8 cellular contexts compared by ENCODE assay signal in the genomic region with DNA sequence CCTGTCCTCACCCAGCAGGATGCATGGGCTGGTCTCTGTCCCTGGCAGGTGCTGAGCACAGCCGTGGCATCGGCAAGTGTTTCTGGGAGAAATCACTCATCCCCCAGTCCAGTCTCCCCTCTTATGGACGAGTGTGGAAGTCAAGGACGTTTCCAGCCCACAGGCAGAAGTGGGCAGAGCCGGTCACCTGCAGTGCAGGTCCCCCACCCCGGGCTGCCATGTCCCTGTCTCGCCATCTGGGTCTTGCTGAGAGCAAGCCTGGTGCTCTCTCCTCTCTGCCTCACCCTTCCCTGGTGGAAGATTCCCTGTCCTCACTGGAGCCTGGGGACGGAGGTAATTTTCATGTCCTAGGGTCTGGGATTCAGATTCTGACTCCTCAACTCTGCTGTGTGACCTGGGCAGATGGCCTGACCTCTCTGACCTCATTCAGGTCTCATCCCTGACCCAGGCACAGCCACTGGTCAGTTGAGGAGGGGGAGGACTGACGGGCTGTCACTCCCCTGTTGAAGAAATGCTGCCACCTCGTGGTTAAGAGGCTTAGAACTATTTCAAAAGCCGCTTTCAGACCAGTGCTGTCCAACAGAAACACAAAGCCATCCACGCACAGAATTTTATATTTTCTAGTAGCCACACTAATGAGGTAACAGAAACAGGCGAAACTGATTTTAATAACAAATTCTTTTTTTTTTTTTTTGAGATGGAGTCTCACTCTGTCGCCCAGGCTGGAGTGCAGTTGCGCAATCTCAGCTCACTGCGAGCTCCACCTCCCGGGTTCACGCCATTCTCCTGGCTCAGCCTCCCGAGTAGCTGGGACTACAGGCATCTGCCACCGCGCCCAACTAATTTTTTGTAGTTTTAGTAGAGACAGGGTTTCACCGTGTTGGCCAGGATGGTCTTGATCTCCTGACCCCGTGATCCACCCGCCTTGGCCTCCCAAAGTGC. TPM values are rescaled to one million over a fixed set of nuclear protein-coding genes. Genes with fewer than 3 reads are reported as not detected.
A peak's percentile ranks its signal among the peaks of the same experiment; 100 is the strongest.
DNase-seq lines count a peak whose midpoint lies in the region; ATAC-seq and TF ChIP-seq lines count a peak whose summit lies in the region.

No MANE protein-coding gene starts in this region.

- 55% methylated on average over 21 of the region's 24 CpGs for WGBS in suprapubic skin

- H3K9me3 ChIP-seq in tibial artery (no peaks in the 10 kb centered on the region), suprapubic skin (no peaks in the 10 kb centered on the region)
- no peaks in the 10 kb centered on the region for H3K9me3 ChIP-seq in CD4-positive, alpha-beta T cell (ENCODE audit: control insufficient read depth, low read length)

- peaks cover 0 to 17% (median 6%) of the 10 kb centered on the region in 4 donors for H3K4me1 ChIP-seq in tibial artery
- H3K4me1 ChIP-seq in suprapubic skin = peaks cover 26% of the 10 kb centered on the region

- TF ChIP-seq EP300 in suprapubic skin (IDR thresholded peaks at IDR 0.05) = no peak

- in situ Hi-C loops in T47D (cut with HindIII; ENCODE audit: low pct_unique_long_range_greater_than_20kb, low sequenced_read_pairs) = no loop called here

- peaks cover 0 to 48% of the 10 kb centered on the region in 2 donors for H3K27me3 ChIP-seq in tibial artery
- H3K27me3 ChIP-seq in CD4-positive, alpha-beta T cell (ENCODE audit: control insufficient read depth, insufficient read depth, low read length) = peaks cover 42% of the 10 kb centered on the region
- H3K27me3 ChIP-seq in suprapubic skin = peaks cover 47% of the 10 kb centered on the region

- no peak for ATAC-seq in CD4-positive, alpha-beta T cell (ENCODE audit: poor library complexity)

- H3K4me1 Mint-ChIP-seq in CD4-positive, alpha-beta T cell (ENCODE audit: low read depth) = no peaks in the 10 kb centered on the region

- CTCF ChIA-PET in CD4-positive, alpha-beta T cell (lab: Charles Lee) = no interaction called here

- peak; percentile 54 to 59 for TF ChIP-seq CTCF in tibial artery (IDR thresholded peaks at IDR 0.05)
- no peak for TF ChIP-seq CTCF in CD4-positive, alpha-beta T cell (IDR thresholded peaks at IDR 0.05)
- TF ChIP-seq CTCF in suprapubic skin (IDR thresholded peaks at IDR 0.05) = peak in 1 of 2 donors; percentile 42

- H3K27me3 Mint-ChIP-seq in CD4-positive, alpha-beta T cell = peaks cover 38% of the 10 kb centered on the region

- no peak overlapping the region for H3K4me3 ChIP-seq in tibial artery
- H3K4me3 ChIP-seq in suprapubic skin = no peak overlapping the region

- no peak overlapping the region for H3K4me3 Mint-ChIP-seq in CD4-positive, alpha-beta T cell

- intact Hi-C loops in tibial artery (cut with DNase I; ENCODE audit: low total_unique reads) = loop anchor here (2.0 to 5.0 kb wide), 2 partner anchors 126 to 352 kb away; no protein-coding TSS in a partner anchor
- intact Hi-C loops in CD4-positive, alpha-beta T cell (cut with DNase I, micrococcal nuclease) = loop anchor here (5.0 to 10.0 kb wide), 2 partner anchors 350 to 417 kb away; no protein-coding TSS in a partner anchor

- TF ChIP-seq POLR2A in suprapubic skin (IDR thresholded peaks at IDR 0.05) = no peak

- no peaks in the 10 kb centered on the region for H3K36me3 ChIP-seq in tibial artery
- H3K36me3 ChIP-seq in suprapubic skin = no peaks in the 10 kb centered on the region

- H3K36me3 Mint-ChIP-seq in CD4-positive, alpha-beta T cell (ENCODE audit: low read depth) = no peaks in the 10 kb centered on the region

- DNase-seq in D341Med (ENCODE audit: low spot score) = peak; percentile 70
- peak; percentile 81 for DNase-seq in GM19240 (ENCODE audit: insufficient read length, low spot score)
- DNase-seq in NCI-H774 (lab: John Stamatoyannopoulos, UW) = peak; percentile 12
- DNase-seq in T47D (ENCODE audit: low read depth in 1 of 2, low spot score in 1 of 2) = peak; percentile 76 to 91
- DNase-seq in inferior parietal cortex (ENCODE audit: extremely low spot score) = peak; percentile 83
- DNase-seq in tibial artery = peak in 1 of 2 donors; percentile 35
- no peak for DNase-seq in CD4-positive, alpha-beta T cell
- DNase-seq in suprapubic skin (ENCODE audit: low spot score in 2 of 2) = no peak

- H3K27ac Mint-ChIP-seq in CD4-positive, alpha-beta T cell = no peak overlapping the region

- H3K27ac ChIP-seq in tibial artery = no peak overlapping the region
- no peak overlapping the region for H3K27ac ChIP-seq in CD4-positive, alpha-beta T cell (ENCODE audit: low read depth, low read length)
- no peak overlapping the region for H3K27ac ChIP-seq in suprapubic skin

- POLR2A ChIA-PET in CD4-positive, alpha-beta T cell (lab: Charles Lee) = no interaction called here

- no peaks in the 10 kb centered on the region for H3K9me3 Mint-ChIP-seq in CD4-positive, alpha-beta T cell

RNA-seq across cellular contexts. Expression of a gene that starts 1.8 kb away (rescaled TPM):
- not detected for total RNA-seq in CD4-positive, alpha-beta T cell
- total RNA-seq in suprapubic skin = 1 to 10 TPM in 3 of 4 donors, under 1 TPM in 1; 0.32 to 4.2 (median 2.1) TPM

RNA-seq across cellular contexts. Expression of a gene that starts 14.2 kb away (rescaled TPM):
- total RNA-seq in CD4-positive, alpha-beta T cell = not detected
- total RNA-seq in suprapubic skin = not detected

Comparison
In these comparisons a context has a peak if more than half of its experiments do, and no peak if none do; other contexts are left out.
1. DNase-seq: peak in D341Med (single experiment), GM19240 (single experiment), NCI-H774 (single experiment), T47D (2 of 2) and inferior parietal cortex (single experiment); none in CD4-positive, alpha-beta T cell (0 of 10) and suprapubic skin (0 of 2).